In the genomic region with DNA sequence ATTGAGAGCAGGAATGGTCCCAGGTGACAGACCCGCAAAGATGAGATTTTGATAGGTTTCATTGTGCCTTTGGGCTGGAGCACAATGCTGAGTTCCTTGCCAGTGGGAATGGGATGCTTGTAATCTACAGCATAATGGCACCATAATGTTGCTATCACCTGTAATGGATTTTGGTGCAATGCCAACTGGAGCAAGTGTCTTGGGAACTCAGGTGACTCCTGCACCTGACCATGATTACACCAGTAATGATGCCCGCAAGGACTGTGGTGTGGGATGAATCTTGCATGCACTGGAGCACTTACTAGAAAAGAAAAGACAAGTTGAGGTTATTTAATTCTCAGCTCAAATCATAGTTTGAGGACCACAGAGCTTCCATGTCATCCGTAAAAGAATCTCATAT, we compare ENCODE assay signal across 21 cellular contexts.
DNase-seq lines count a peak whose midpoint lies in the region; ATAC-seq, FAIRE-seq and TF ChIP-seq lines count a peak whose summit lies in the region.
"Had no signal": no experiment of that assay in that cellular context is flagged by ENCODE, and none has a peak within 500 bp of the region (broad histone marks: within the 10 kb centered on the region; RNA-seq: fewer than 3 reads in every experiment).

No MANE protein-coding gene starts in this region.

- DNase-seq in DMS79 (lab: John Stamatoyannopoulos, UW) = peak; percentile 36
- no peak for DNase-seq in DMS79 treated with DMSO at 0.1 percent for 48 hours (lab: John Stamatoyannopoulos, UW)
- DNase-seq in NCI-H146 treated with DMSO at 0.1 percent for 48 hours (lab: John Stamatoyannopoulos, UW; ENCODE audit: unreplicated experiment) = peak; percentile 16
- peak; percentile 51 to 73 (median 70) for DNase-seq in body of pancreas
- DNase-seq in small intestine = peak; percentile 5
- DNase-seq in D721Med (ENCODE audit: insufficient read length, low spot score) = no peak
- DNase-seq in COR-L47 (lab: John Stamatoyannopoulos, UW) = no peak
- DNase-seq: 8988T; C1 segment of cervical spinal cord; CD8-positive, alpha-beta memory T cell; DND-41; H9; HFFc6; IMR-90; NCI-H774; OCI-M1; T-helper 1 cell had no signal

- 40 to 53% methylated on average over 2 to 3 of the region's 3 CpGs for WGBS in body of pancreas, 2 donors
- 25 to 66% (median 41%) methylated on average over 3 of the region's 3 CpGs for WGBS in small intestine, 3 donors

- no peak for TF ChIP-seq POLR2A in body of pancreas (IDR thresholded peaks at IDR 0.05)

- H3K4me1 ChIP-seq in body of pancreas (peaks cover 8% of the 10 kb centered on the region), small intestine (ENCODE audit: control insufficient read depth in 2 of 2, insufficient read depth in 1 of 2, low read depth in 1 of 2, low read length in 1 of 2) (no peaks in the 10 kb centered on the region)
- H3K4me1 ChIP-seq: SJSA1 had no signal

- intact Hi-C loops in body of pancreas (cut with DNase I) = no loop called here

- peak; percentile 73 for ATAC-seq in body of pancreas
- ATAC-seq: GM12878 had no signal

- H3K27ac ChIP-seq in body of pancreas (no peak overlapping the region), small intestine (ENCODE audit: low read depth in 1 of 2, low read length in 1 of 2) (no peak overlapping the region)
- H3K27ac ChIP-seq: KMS-11, SJSA1 had no signal

- FAIRE-seq in small intestine (lab: Jason Lieb, UNC) = no peak
- no peak for FAIRE-seq in D721Med (lab: Jason Lieb, UNC)
- FAIRE-seq: GM12878, RCC 7860 had no signal

- H3K4me3 ChIP-seq in body of pancreas = no peak overlapping the region
- H3K4me3 ChIP-seq in small intestine (ENCODE audit: low read depth in 1 of 2, low read length in 2 of 2) = no peak overlapping the region
- H3K4me3 ChIP-seq: GM12878, SJSA1 had no signal

- no peaks in the 10 kb centered on the region for H3K36me3 ChIP-seq in body of pancreas (replicated peaks in 1 of 2; ENCODE audit: insufficient read depth in 1 of 2, low read depth in 2 of 2)
- no peaks in the 10 kb centered on the region for H3K36me3 ChIP-seq in small intestine (ENCODE audit: control insufficient read depth in 2 of 2, insufficient read depth in 2 of 2, low read length in 2 of 2)
- H3K36me3 ChIP-seq: SJSA1 had no signal

- H3K9me3 ChIP-seq in body of pancreas (no peaks in the 10 kb centered on the region), small intestine (ENCODE audit: control insufficient read depth, low read depth) (no peaks in the 10 kb centered on the region)
- H3K9me3 ChIP-seq: SJSA1 had no signal

- no peak for TF ChIP-seq CTCF in body of pancreas (IDR thresholded peaks at IDR 0.05)
- no peak for TF ChIP-seq CTCF in D721Med (IDR thresholded peaks at IDR 0.05; ENCODE audit: insufficient read depth, missing control alignments)

- no peaks in the 10 kb centered on the region for H3K27me3 ChIP-seq in body of pancreas
- H3K27me3 ChIP-seq in small intestine (ENCODE audit: control insufficient read depth in 2 of 2, insufficient read depth in 2 of 2, low read length in 2 of 2) = peaks cover 0 to 3% of the 10 kb centered on the region in 2 donors

Comparison
In these comparisons a context has a peak if more than half of its experiments do, and no peak if none do; other contexts are left out.
1. DNase-seq: peak in DMS79 (single experiment), NCI-H146 treated with DMSO at 0.1 percent for 48 hours (single experiment), body of pancreas (4 of 4) and small intestine (single experiment); none in DMS79 treated with DMSO at 0.1 percent for 48 hours (single experiment), D721Med (single experiment) and COR-L47 (single experiment).